In the genomic region with DNA sequence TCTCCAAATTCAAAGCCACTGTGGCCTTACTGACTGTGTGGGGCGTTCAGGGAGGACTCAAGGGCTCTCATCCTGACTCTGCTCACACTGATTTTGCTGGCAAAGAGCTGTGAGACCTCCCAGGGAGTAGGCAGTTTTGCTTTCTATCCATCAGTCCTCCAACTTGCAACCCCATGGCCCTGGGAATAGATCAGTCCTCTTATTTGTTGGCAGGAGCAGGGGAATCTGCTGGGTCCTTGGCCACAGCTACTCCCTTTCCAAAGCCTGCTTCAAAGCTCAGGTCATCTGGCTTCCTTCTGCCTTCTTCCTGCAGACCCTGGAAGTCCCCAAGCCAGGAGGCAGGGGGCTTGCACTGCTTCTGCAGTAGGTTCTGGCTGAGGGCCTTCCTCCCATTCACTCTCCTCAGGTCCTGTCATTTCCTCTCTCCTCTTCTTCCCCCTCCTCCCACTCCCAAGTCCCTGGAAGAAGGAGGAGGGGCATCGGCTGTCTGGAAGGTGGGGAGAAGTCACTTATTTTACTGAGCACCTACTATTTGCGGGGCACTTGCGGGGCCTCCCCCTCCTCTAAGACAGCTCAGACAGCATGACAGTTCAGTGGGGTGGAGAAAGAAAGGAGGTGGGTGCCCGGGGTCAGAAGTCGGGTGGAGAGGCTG, we compare ENCODE assay signal across 8 cellular contexts. TPM values are rescaled to one million over a fixed set of nuclear protein-coding genes. Genes with fewer than 3 reads are reported as not detected.
DNase-seq lines count a peak whose midpoint lies in the region; ATAC-seq, FAIRE-seq and TF ChIP-seq lines count a peak whose summit lies in the region.

No MANE protein-coding gene starts in this region.

- intact Hi-C loops in Caco-2 (cut with micrococcal nuclease; ENCODE audit: unreplicated experiment): no loop called here

- H3K9me3 ChIP-seq in Caco-2: no peaks in the 10 kb centered on the region
- H3K9me3 ChIP-seq in NT2/D1 (ENCODE audit: insufficient read depth, low read length): no peaks in the 10 kb centered on the region
- H3K9me3 ChIP-seq in H1 (ENCODE audit: insufficient read depth in 2 of 2, low read depth in 1 of 2, low read length in 1 of 2): no peaks in the 10 kb centered on the region

- peaks cover 14% of the 10 kb centered on the region; the same call in 1 of the 2 replicates for H3K23me2 ChIP-seq in H1 (ENCODE audit: low read depth, low read length)

- H3K9ac ChIP-seq in NT2/D1 (ENCODE audit: insufficient read length, low read depth) (peak overlapping the region; percentile 76), H1 (replicated peaks in 1 of 4; ENCODE audit: extremely low read depth in 1 of 4, low read depth in 3 of 4, low read length in 3 of 4) (peak overlapping the region in 1 of 4 experiments; percentile 7; a peak in 1 of 7 replicates)

- H4K91ac ChIP-seq in H1 (replicated peaks; ENCODE audit: insufficient read length, low read length): no peak overlapping the region

- H3K56ac ChIP-seq in H1 (replicated peaks; ENCODE audit: insufficient read length, low read depth, low read length): no peak overlapping the region

- H4K5ac ChIP-seq in H1 (ENCODE audit: insufficient read length, low read depth, low read length): no peak overlapping the region

- H3K27me3 Mint-ChIP-seq in Caco-2 (ENCODE audit: insufficient read depth, unreplicated experiment): peaks cover 24% of the 10 kb centered on the region
- H3K27me3 Mint-ChIP-seq in neural crest cell (ENCODE audit: low read depth): peaks cover 92% of the 10 kb centered on the region

- no peaks in the 10 kb centered on the region for H4K20me1 ChIP-seq in H1 (replicated peaks in 1 of 2; ENCODE audit: control insufficient read depth in 1 of 2, insufficient read depth in 2 of 2, low read length in 2 of 2)

- H3K27ac Mint-ChIP-seq in Caco-2 (ENCODE audit: unreplicated experiment): no peak overlapping the region
- H3K27ac Mint-ChIP-seq in neural crest cell (ENCODE audit: unreplicated experiment): no peak overlapping the region

- TF ChIP-seq CTCF in Caco-2 (IDR thresholded peaks at IDR 0.05; ENCODE audit: insufficient read depth in 1 of 2, low read depth in 1 of 2, low read length in 1 of 2, severe bottlenecking in 1 of 2, unreplicated experiment in 1 of 2): no peak
- no peak for TF ChIP-seq CTCF in H1 (IDR thresholded peaks at IDR 0.05; ENCODE audit: control extremely low read depth in 1 of 3, insufficient read depth in 1 of 3, low read depth in 1 of 3, low read length in 3 of 3)
- TF ChIP-seq CTCF in neural crest cell (conservative IDR thresholded peaks at IDR 0.05): no peak

- H3K27ac ChIP-seq in H1 (ENCODE audit: low read depth, low read length): no peak overlapping the region

- H3K9me3 Mint-ChIP-seq in Caco-2 (ENCODE audit: unreplicated experiment): no peaks in the 10 kb centered on the region
- no peaks in the 10 kb centered on the region for H3K9me3 Mint-ChIP-seq in neural crest cell

- no peak overlapping the region for H2BK120ac ChIP-seq in H1 (replicated peaks; ENCODE audit: low read depth, low read length)

- peak overlapping the region; percentile 79 for H3K4me3 Mint-ChIP-seq in Caco-2 (ENCODE audit: unreplicated experiment)
- H3K4me3 Mint-ChIP-seq in neural crest cell: peak overlapping the region; percentile 83

- H3K4me1 ChIP-seq in Caco-2 (peaks cover 10% of the 10 kb centered on the region; the same call in 1 of the 2 replicates), NT2/D1 (ENCODE audit: insufficient read depth, insufficient read length) (peaks cover 5% of the 10 kb centered on the region), H1 (replicated peaks in 1 of 4; ENCODE audit: control insufficient read depth in 3 of 4, insufficient read depth in 4 of 4, low read length in 3 of 4) (peaks cover 2 to 5% (median 3%) of the 10 kb centered on the region in 4 experiments; a peak in 5 of 7 replicates)

- no peaks in the 10 kb centered on the region for H3K79me2 ChIP-seq in H1 (ENCODE audit: control insufficient read depth in 1 of 2, insufficient read depth in 2 of 2, low read length in 2 of 2)

- no TSS peak for BruUV-seq in Caco-2 (replicated peaks; lab: Mats Ljungman, UMichigan)

- no peaks in the 10 kb centered on the region for H3K79me1 ChIP-seq in H1 (ENCODE audit: low read depth, low read length)

- H3K36me3 ChIP-seq in Caco-2 (ENCODE audit: control insufficient read depth, insufficient read depth, low read length): no peaks in the 10 kb centered on the region
- no peaks in the 10 kb centered on the region for H3K36me3 ChIP-seq in NT2/D1 (ENCODE audit: insufficient read depth, insufficient read length, low read length)
- no peaks in the 10 kb centered on the region for H3K36me3 ChIP-seq in H1 (ENCODE audit: control insufficient read depth in 2 of 4, insufficient read depth in 4 of 4, low read length in 3 of 4)

- H3K4ac ChIP-seq in H1 (replicated peaks; ENCODE audit: insufficient read length, low read depth, low read length): no peak overlapping the region

- no peak overlapping the region for H3K23ac ChIP-seq in H1 (ENCODE audit: insufficient read length)

- POLR2A ChIA-PET in Caco-2 (lab: Charles Lee) (interaction anchor here (0.6 kb wide), 1 partner anchor 214 kb away, joined by 3 read pairs; no protein-coding TSS in a partner anchor), H1 (lab: Charles Lee; ENCODE audit: partially characterized antibody) (interaction anchor here (1.0 to 1.6 kb wide), 2 partner anchors 26 to 112 kb away, joined by 4 to 6 read pairs; no protein-coding TSS in a partner anchor)

- H2BK20ac ChIP-seq in H1 (ENCODE audit: low read length): no peak overlapping the region

- no peak for TF ChIP-seq EP300 in H1 (IDR thresholded peaks at IDR 0.05; ENCODE audit: borderline replicate concordance in 1 of 2, low read depth in 2 of 2, low read length in 2 of 2)

- H2BK12ac ChIP-seq in H1 (ENCODE audit: low read depth, low read length): no peak overlapping the region

- no peak for FAIRE-seq in H1 (lab: Jason Lieb, UNC)

- 21% methylated on average over 4 of the region's 6 CpGs; no CpG with 5 or more reads in 1 of the 2 experiments for WGBS in H1 (ENCODE audit: extremely low coverage in 1 of 2, insufficient coverage in 1 of 2, insufficient read length in 1 of 2, insufficient replicate concordance in 2 of 2, low coverage in 1 of 2, low lambda C conversion rate in 2 of 2, missing lambda C conversion rate in 1 of 2), 2 experiments

- H3K18ac ChIP-seq in H1 (ENCODE audit: extremely low read depth, low read length): no peak overlapping the region

- H3K36me3 Mint-ChIP-seq in Caco-2 (ENCODE audit: insufficient read depth, unreplicated experiment) (no peaks in the 10 kb centered on the region), neural crest cell (ENCODE audit: low read depth) (no peaks in the 10 kb centered on the region)

- H4K8ac ChIP-seq in H1 (ENCODE audit: extremely low read depth, insufficient read depth, low read length): no peak overlapping the region

- CTCF ChIA-PET in Caco-2 (lab: Charles Lee) (interaction anchor here (0.6 kb wide), 1 partner anchor 1266 kb away, joined by 4 read pairs; no protein-coding TSS in a partner anchor), H1 (lab: Charles Lee; ENCODE audit: partially characterized antibody) (interaction anchor here (0.6 to 43.8 kb wide), 11 partner anchors 11 to 597 kb away, joined by 3 to 929 read pairs (median 6); partner anchors contain the start of gene CSRP1)

- no peak overlapping the region for H3K14ac ChIP-seq in H1 (ENCODE audit: insufficient read length)

- no peak for TF ChIP-seq POLR2A in H1 (IDR thresholded peaks at IDR 0.05; ENCODE audit: control extremely low read depth in 1 of 2, low read depth in 2 of 2, low read length in 2 of 2)

- H3K27me3 ChIP-seq in Caco-2 (replicated peaks; ENCODE audit: control insufficient read depth, insufficient read depth, low read length): peaks cover 8% of the 10 kb centered on the region
- peaks cover 74% of the 10 kb centered on the region for H3K27me3 ChIP-seq in NT2/D1 (ENCODE audit: insufficient read depth, insufficient read length)
- peaks cover 2 to 36% (median 29%) of the 10 kb centered on the region in 4 experiments for H3K27me3 ChIP-seq in H1 (replicated peaks in 1 of 4; ENCODE audit: control insufficient read depth in 3 of 4, extremely low read depth in 1 of 4, insufficient read depth in 3 of 4, low read length in 3 of 4)

- H2BK15ac ChIP-seq in H1 (ENCODE audit: low read length): no peak overlapping the region

- no peak overlapping the region for H2AK5ac ChIP-seq in H1 (ENCODE audit: low read depth, low read length)

- no peak overlapping the region for H3K4me3 ChIP-seq in Caco-2 (ENCODE audit: low read depth, low read length)
- peak overlapping the region; percentile 75 for H3K4me3 ChIP-seq in NT2/D1 (ENCODE audit: insufficient read length, low read depth)
- peak overlapping the region; percentile 46 to 83 (median 72) for H3K4me3 ChIP-seq in H1 (ENCODE audit: extremely low read depth in 1 of 4, insufficient read depth in 2 of 4, low read depth in 3 of 4, low read length in 4 of 4)

- no peak for DNase-seq in Caco-2
- DNase-seq in NT2/D1 (ENCODE audit: low read depth, low spot score): no peak
- peak in 1 of 2 experiments; percentile 78 for DNase-seq in H1 (ENCODE audit: low read depth in 1 of 2, low spot score in 2 of 2)
- DNase-seq in neural crest cell (ENCODE audit: low read depth, low spot score): no peak
- DNase-seq in HT-29 (ENCODE audit: low spot score): no peak
- no peak for DNase-seq in GM19240 (ENCODE audit: insufficient read length, low spot score)

- ATAC-seq in HG03108 (IDR thresholded peaks at IDR 0.05; ENCODE audit: unreplicated experiment): no peak
- ATAC-seq in HG03097 (IDR thresholded peaks at IDR 0.05; ENCODE audit: low FRiP score, unreplicated experiment): no peak

- H2BK5ac ChIP-seq in H1 (ENCODE audit: low read depth, low read length): no peak overlapping the region

- no peak for TF ChIP-seq RAD21 in H1 (IDR thresholded peaks at IDR 0.05 in 1 of 2, conservative IDR thresholded peaks at IDR 0.05 in 1 of 2; ENCODE audit: low read depth in 2 of 2, low read length in 2 of 2)

- peak overlapping the region; percentile 92 to 94 for H3K4me2 ChIP-seq in H1 (ENCODE audit: insufficient read depth in 1 of 2, low read depth in 2 of 2, low read length in 2 of 2)

- H3K4me1 Mint-ChIP-seq in Caco-2 (ENCODE audit: low read depth, unreplicated experiment) (no peaks in the 10 kb centered on the region), neural crest cell (peaks cover 26% of the 10 kb centered on the region)

- H2AFZ ChIP-seq in H1 (ENCODE audit: low read length): 0 out of 2 replicates have a peak overlapping the region, but pooled peaks have one; percentile 43

RNA-seq across cellular contexts. Expression of gene NAV1, which starts 0.8 kb away (rescaled TPM):
- total RNA-seq in Caco-2 (2022) (2.0 and 4.6 TPM in 2 replicates), neural crest cell (44.1 and 47.3 TPM in 2 replicates)
- 42.7 and 43.6 TPM in 2 replicates for total RNA-seq in H1 (2021; fragmentation: NEBNext Ultra II Directional; extraction: Animal tissue kit (Norgen Biotek cat#: 25700))
- 9.9 and 12.2 TPM in 2 replicates for polyA plus RNA-seq in H1 (2011; rRNA removed)
- polyA plus RNA-seq in H1 (2011; cell fraction: cytosol; rRNA removed): 6.1 TPM
- 21.8 TPM for polyA plus RNA-seq in H1 (2011; cell fraction: nucleus; rRNA removed)
- polyA plus RNA-seq in H1 (2012, experiment 1 of 2): 18.4 to 24.2 TPM (median 23.3 TPM) in 4 replicates
- polyA plus RNA-seq in H1 (2012, experiment 2 of 2): 6.4 TPM
- 16.4 TPM for polyA plus RNA-seq in H1 (2013, experiment 1 of 2)
- 14.6 TPM for polyA plus RNA-seq in H1 (2013, experiment 2 of 2)
- polyA minus RNA-seq in H1 (2011; rRNA and poly(A)+ RNA removed): 23.8 and 26.1 TPM in 2 replicates
- polyA minus RNA-seq in H1 (2011; cell fraction: cytosol; rRNA and poly(A)+ RNA removed): 24.7 TPM
- polyA minus RNA-seq in H1 (2011; cell fraction: nucleus; rRNA and poly(A)+ RNA removed): 27.6 TPM
- total RNA-seq in HT-29 (2014; rRNA removed; shearing (Covaris generic)): 0.51 and 0.99 TPM in 2 replicates

RNA-seq across cellular contexts. Expression of gene CSRP1, which starts 31.2 kb away (rescaled TPM):
- 60.0 and 60.8 TPM in 2 replicates for total RNA-seq in Caco-2 (2022)
- total RNA-seq in H1 (2021; fragmentation: NEBNext Ultra II Directional; extraction: Animal tissue kit (Norgen Biotek cat#: 25700)): 22.3 and 24.1 TPM in 2 replicates
- polyA plus RNA-seq in H1 (2011; rRNA removed): 13.2 and 14.2 TPM in 2 replicates
- polyA plus RNA-seq in H1 (2011; cell fraction: cytosol; rRNA removed): 13.4 TPM
- polyA plus RNA-seq in H1 (2011; cell fraction: nucleus; rRNA removed): 14.7 TPM
- polyA plus RNA-seq in H1 (2012, experiment 1 of 2): 12.4 to 15.0 TPM (median 13.8 TPM) in 4 replicates
- 20.3 TPM for polyA plus RNA-seq in H1 (2012, experiment 2 of 2)
- polyA plus RNA-seq in H1 (2013, experiment 1 of 2): 15.9 TPM
- polyA plus RNA-seq in H1 (2013, experiment 2 of 2): 15.4 TPM
- polyA minus RNA-seq in H1 (2011; rRNA and poly(A)+ RNA removed): 10.5 and 12.6 TPM in 2 replicates
- 9.5 TPM for polyA minus RNA-seq in H1 (2011; cell fraction: cytosol; rRNA and poly(A)+ RNA removed)
- 9.3 TPM for polyA minus RNA-seq in H1 (2011; cell fraction: nucleus; rRNA and poly(A)+ RNA removed)
- total RNA-seq in neural crest cell: 0.41 and 1.5 TPM in 2 replicates
- 183 and 213 TPM in 2 replicates for total RNA-seq in HT-29 (2014; rRNA removed; shearing (Covaris generic))
